13 cellular contexts compared by ENCODE assay signal in genomic region chr2:45568935-45569334, GRCh38. TPM values are rescaled to one million over a fixed set of nuclear protein-coding genes. Genes with fewer than 3 reads are reported as not detected.
DNase-seq lines count a peak whose midpoint lies in the region; ATAC-seq and TF ChIP-seq lines count a peak whose summit lies in the region.
"Had no signal": no experiment of that assay in that cellular context is flagged by ENCODE, and none has a peak within 500 bp of the region (broad histone marks: within the 10 kb centered on the region; RNA-seq: fewer than 3 reads in every experiment).

No MANE protein-coding gene starts in this region.

- CTCF ChIA-PET in MCF 10A (lab: Yijun Ruan, JAX) = no interaction called here
- CTCF ChIA-PET in activated CD4-positive, alpha-beta memory T cell treated with anti-CD3 and anti-CD28 coated beads for 36 hours (lab: Charles Lee) = interaction anchor here (1.6 to 2.4 kb wide), 2 partner anchors 14 to 17 kb away, joined by 4 to 12 read pairs; no protein-coding TSS in a partner anchor

- peaks cover 16% of the 10 kb centered on the region for H3K9me3 Mint-ChIP-seq in MCF 10A (ENCODE audit: unreplicated experiment)
- no peaks in the 10 kb centered on the region for H3K9me3 Mint-ChIP-seq in activated CD4-positive, alpha-beta memory T cell treated with anti-CD3 and anti-CD28 coated beads for 36 hours

- peaks cover 19% of the 10 kb centered on the region for H3K4me1 Mint-ChIP-seq in MCF 10A (ENCODE audit: insufficient read depth, unreplicated experiment)
- peaks cover 16% of the 10 kb centered on the region for H3K4me1 Mint-ChIP-seq in activated CD4-positive, alpha-beta memory T cell treated with anti-CD3 and anti-CD28 coated beads for 36 hours (ENCODE audit: low read depth)

- H3K27ac ChIP-seq in breast epithelium = no peak overlapping the region
- H3K27ac ChIP-seq: esophagus muscularis mucosa had no signal

- intact Hi-C loops in MCF 10A (cut with micrococcal nuclease) (no loop called here), breast epithelium (cut with DNase I; ENCODE audit: low total_unique reads) (no loop called here)
- intact Hi-C loops in activated CD4-positive, alpha-beta memory T cell treated with anti-CD3 and anti-CD28 coated beads for 36 hours (cut with micrococcal nuclease) = loop anchor here (1.0 to 10.0 kb wide), 4 partner anchors 16 to 734 kb away; partner anchors contain the start of gene SRBD1

- H3K27ac Mint-ChIP-seq in MCF 10A (ENCODE audit: low read depth, unreplicated experiment) = peak overlapping the region; percentile 67
- H3K27ac Mint-ChIP-seq in activated CD4-positive, alpha-beta memory T cell treated with anti-CD3 and anti-CD28 coated beads for 36 hours = peak overlapping the region; percentile 49

- no peak for TF ChIP-seq POLR2A in breast epithelium (IDR thresholded peaks at IDR 0.05)

- TF ChIP-seq CTCF in MCF 10A (IDR thresholded peaks at IDR 0.05; ENCODE audit: unreplicated experiment) (no peak), breast epithelium (IDR thresholded peaks at IDR 0.05) (no peak)

- BruUV-seq in MCF 10A (replicated peaks; lab: Mats Ljungman, UMichigan) = no TSS peak

- no peak overlapping the region for H3K4me3 Mint-ChIP-seq in MCF 10A (ENCODE audit: unreplicated experiment)
- no peak overlapping the region for H3K4me3 Mint-ChIP-seq in activated CD4-positive, alpha-beta memory T cell treated with anti-CD3 and anti-CD28 coated beads for 36 hours

- H3K4me3 ChIP-seq in breast epithelium = no peak overlapping the region
- H3K4me3 ChIP-seq: esophagus muscularis mucosa had no signal

- POLR2A ChIA-PET in MCF 10A (lab: Yijun Ruan, JAX) = no interaction called here
- POLR2A ChIA-PET in activated CD4-positive, alpha-beta memory T cell treated with anti-CD3 and anti-CD28 coated beads for 36 hours (lab: Charles Lee) = no interaction called here

- H3K36me3 Mint-ChIP-seq in MCF 10A (ENCODE audit: insufficient read depth, unreplicated experiment) = peaks cover 32% of the 10 kb centered on the region
- peaks cover 24% of the 10 kb centered on the region for H3K36me3 Mint-ChIP-seq in activated CD4-positive, alpha-beta memory T cell treated with anti-CD3 and anti-CD28 coated beads for 36 hours

- no peaks in the 10 kb centered on the region for H3K27me3 Mint-ChIP-seq in MCF 10A (ENCODE audit: insufficient read depth, unreplicated experiment)
- H3K27me3 Mint-ChIP-seq in activated CD4-positive, alpha-beta memory T cell treated with anti-CD3 and anti-CD28 coated beads for 36 hours = no peaks in the 10 kb centered on the region

- DNase-seq in MCF 10A (ENCODE audit: unreplicated experiment) (peak; percentile 3), breast epithelium (ENCODE audit: low spot score in 2 of 2) (no peak), iris pigment epithelial cell (ENCODE audit: low read depth) (peak; percentile 11), RKO (ENCODE audit: low spot score) (no peak)
- DNase-seq in activated CD4-positive, alpha-beta memory T cell treated with anti-CD3 and anti-CD28 coated beads for 36 hours = no peak
- DNase-seq in stimulated activated naive CD4-positive, alpha-beta T cell (lab: John Stamatoyannopoulos, UW) = no peak
- DNase-seq: central memory CD4-positive, alpha-beta T cell; Karpas-422; NCI-H2029; NCI-H748 treated with DMSO at 0.1 percent for 48 hours had no signal

- H3K27me3 ChIP-seq in breast epithelium = no peaks in the 10 kb centered on the region
- H3K27me3 ChIP-seq: esophagus muscularis mucosa had no signal

- H3K4me1 ChIP-seq in breast epithelium = no peaks in the 10 kb centered on the region

- no peaks in the 10 kb centered on the region for H3K36me3 ChIP-seq in breast epithelium

- no peaks in the 10 kb centered on the region for H3K9me3 ChIP-seq in breast epithelium
- H3K9me3 ChIP-seq: esophagus muscularis mucosa had no signal

- ATAC-seq in GM21381 (IDR thresholded peaks at IDR 0.05; ENCODE audit: unreplicated experiment) (no peak), HG02884 (IDR thresholded peaks at IDR 0.05; ENCODE audit: unreplicated experiment) (no peak)

RNA-seq across cellular contexts. Expression of gene SRBD1, which starts 42.1 kb away (rescaled TPM):
- total RNA-seq in MCF 10A (2022) = 17.3 and 18.2 TPM in 2 replicates
- 10 to 100 TPM; 21.1 to 30.2 (median 21.9) TPM for total RNA-seq in breast epithelium
- total RNA-seq in activated CD4-positive, alpha-beta memory T cell treated with anti-CD3 and anti-CD28 coated beads for 36 hours = 10 to 100 TPM; 19.3 to 20.5 TPM

Comparison
In these comparisons a context has a peak if more than half of its experiments do, and no peak if none do; other contexts are left out.
1. DNase-seq: peak in MCF 10A (single experiment) and iris pigment epithelial cell (single experiment); none in breast epithelium (0 of 2), activated CD4-positive, alpha-beta memory T cell treated with anti-CD3 and anti-CD28 coated beads for 36 hours (single experiment), RKO (single experiment) and stimulated activated naive CD4-positive, alpha-beta T cell (0 of 6).